8 cellular contexts compared by ENCODE assay signal in the genomic region with DNA sequence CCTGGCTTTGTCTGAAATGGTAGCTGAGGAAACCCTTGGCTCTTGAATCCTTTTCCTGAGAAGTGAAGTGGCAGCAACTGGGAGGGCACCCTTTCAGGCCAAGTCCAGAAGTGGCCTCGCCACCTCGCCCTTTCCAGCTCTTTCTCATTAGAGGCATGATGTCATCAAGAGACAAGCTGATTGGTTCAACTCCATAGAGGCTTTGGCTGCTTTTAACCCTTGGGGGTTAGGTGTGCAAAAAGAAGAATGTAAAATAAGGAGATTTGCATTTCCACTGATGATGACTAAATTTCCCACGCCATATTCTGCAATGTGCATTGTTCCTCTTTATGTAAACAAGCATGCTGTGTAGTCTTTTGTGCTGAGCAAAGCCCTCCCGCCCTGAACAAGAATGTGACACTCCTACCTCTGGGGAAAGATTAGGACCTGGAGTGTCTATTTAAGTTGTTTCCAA.
A peak's percentile ranks its signal among the peaks of the same experiment; 100 is the strongest.
DNase-seq lines count a peak whose midpoint lies in the region; ATAC-seq and TF ChIP-seq lines count a peak whose summit lies in the region.

No MANE protein-coding gene starts in this region.

- H3K9ac ChIP-seq in trophoblast cell (ENCODE audit: low read length) = no peak overlapping the region

- no peak overlapping the region for H2BK5ac ChIP-seq in trophoblast cell (ENCODE audit: low read depth, low read length, poor library complexity)

- no peak overlapping the region for H2AFZ ChIP-seq in trophoblast cell (ENCODE audit: insufficient read depth, low read length, poor library complexity)

- POLR2A ChIA-PET in Panc1 (lab: Charles Lee) = no interaction called here

- TF ChIP-seq CTCF in Panc1 (IDR thresholded peaks at IDR 0.05) (no peak), fibroblast of the aortic adventitia (IDR thresholded peaks at IDR 0.05; ENCODE audit: insufficient read depth, low read length) (no peak)

- peak; percentile 71 for DNase-seq in HPDE6-E6E7 (ENCODE audit: extremely low spot score)
- DNase-seq in Panc1 (ENCODE audit: low read depth, low spot score) = peak; percentile 8
- DNase-seq in fibroblast of the aortic adventitia (ENCODE audit: low read depth) = peak; percentile 75
- peak; percentile 37 to 60 for DNase-seq in trophoblast cell
- DNase-seq in GF-D8 (lab: John Stamatoyannopoulos, UW) = no peak
- no peak for DNase-seq in foreskin melanocyte

- H3K23ac ChIP-seq in trophoblast cell (ENCODE audit: low read length) = no peak overlapping the region

- CTCF ChIA-PET in Panc1 (lab: Charles Lee) = no interaction called here

- H3K4me3 ChIP-seq in Panc1 (ENCODE audit: low read depth in 2 of 2, low read length in 2 of 2) = no peak overlapping the region
- no peak overlapping the region for H3K4me3 ChIP-seq in fibroblast of the aortic adventitia (ENCODE audit: low read depth, low read length)
- H3K4me3 ChIP-seq in trophoblast cell (ENCODE audit: low read depth, low read length) = no peak overlapping the region

- H3K27ac ChIP-seq in Panc1 (ENCODE audit: low read length) (no peak overlapping the region), trophoblast cell (ENCODE audit: low read depth, low read length) (no peak overlapping the region)

- H2BK120ac ChIP-seq in trophoblast cell (ENCODE audit: insufficient read depth, low read length, poor library complexity) = no peak overlapping the region

- in situ Hi-C loops in Panc1 (cut with HindIII; ENCODE audit: low pct_unique_long_range_greater_than_20kb, low sequenced_read_pairs) = no loop called here

- no TSS peak for BruUV-seq in Panc1 (replicated peaks; lab: Mats Ljungman, UMichigan)

- H3K14ac ChIP-seq in trophoblast cell (ENCODE audit: low read length) = no peak overlapping the region

- no peak overlapping the region for H3K4ac ChIP-seq in trophoblast cell (ENCODE audit: low read depth, low read length)

- H3K4me1 ChIP-seq in Panc1 (ENCODE audit: control insufficient read depth, insufficient read depth, low read length) (peaks cover 2% of the 10 kb centered on the region; the same call in 1 of the 2 replicates), trophoblast cell (ENCODE audit: control insufficient read depth in 1 of 2, insufficient read depth in 2 of 2, low read length in 2 of 2) (peaks cover 5% of the 10 kb centered on the region in 2 experiments)

- H2BK12ac ChIP-seq in trophoblast cell (ENCODE audit: low read length) = no peak overlapping the region

- H4K12ac ChIP-seq in trophoblast cell (ENCODE audit: low read depth, low read length) = no peak overlapping the region

- H3K18ac ChIP-seq in trophoblast cell (ENCODE audit: low read length) = no peak overlapping the region

- no peaks in the 10 kb centered on the region for H3K36me3 ChIP-seq in Panc1 (ENCODE audit: control insufficient read depth, insufficient read depth, low read length)
- H3K36me3 ChIP-seq in trophoblast cell (ENCODE audit: control insufficient read depth in 1 of 2, insufficient read depth in 2 of 2, low read length in 2 of 2) = peaks cover 26 to 40% of the 10 kb centered on the region in 2 experiments

- no peak overlapping the region for H2AK5ac ChIP-seq in trophoblast cell (ENCODE audit: low read length)

- no peak overlapping the region for H4K91ac ChIP-seq in trophoblast cell (ENCODE audit: low read depth, low read length)

- H4K8ac ChIP-seq in trophoblast cell (ENCODE audit: low read depth, low read length) = no peak overlapping the region

- H3K79me2 ChIP-seq in trophoblast cell (ENCODE audit: control insufficient read depth, insufficient read depth, low read length, poor library complexity) = peaks cover 11% of the 10 kb centered on the region

- intact Hi-C loops in Panc1 (cut with micrococcal nuclease; ENCODE audit: unreplicated experiment) = no loop called here

- H3K9me3 ChIP-seq in Panc1 (ENCODE audit: control insufficient read depth, insufficient read depth, low read depth, low read length) (no peaks in the 10 kb centered on the region), trophoblast cell (ENCODE audit: insufficient read depth, low read depth, low read length) (no peaks in the 10 kb centered on the region)

- H3K27me3 ChIP-seq in Panc1 (ENCODE audit: control insufficient read depth, insufficient read depth, low read length) = no peaks in the 10 kb centered on the region
- H3K27me3 ChIP-seq in trophoblast cell (ENCODE audit: insufficient read depth, low read length) = no peaks in the 10 kb centered on the region

- WGBS in trophoblast cell (ENCODE audit: extremely low coverage, insufficient coverage, insufficient read length) = no CpG with 5 or more reads among the region's 4 CpGs

- ATAC-seq in Panc1 (0 out of 2 replicates have a peak, but pooled peaks have one; percentile 42), GM21526 (IDR thresholded peaks at IDR 0.05; ENCODE audit: low FRiP score, unreplicated experiment) (no peak), GM18520 (IDR thresholded peaks at IDR 0.05; ENCODE audit: unreplicated experiment) (no peak)

- no peaks in the 10 kb centered on the region for H3K79me1 ChIP-seq in trophoblast cell (ENCODE audit: low read length)

- H3K4me2 ChIP-seq in trophoblast cell (ENCODE audit: low read length) = no peak overlapping the region

Comparison
In these comparisons a context has a peak if more than half of its experiments do, and no peak if none do; other contexts are left out.
1. DNase-seq: peak in HPDE6-E6E7 (single experiment), Panc1 (single experiment), fibroblast of the aortic adventitia (single experiment) and trophoblast cell (2 of 2); none in GF-D8 (single experiment) and foreskin melanocyte (single experiment).